In the genomic region with DNA sequence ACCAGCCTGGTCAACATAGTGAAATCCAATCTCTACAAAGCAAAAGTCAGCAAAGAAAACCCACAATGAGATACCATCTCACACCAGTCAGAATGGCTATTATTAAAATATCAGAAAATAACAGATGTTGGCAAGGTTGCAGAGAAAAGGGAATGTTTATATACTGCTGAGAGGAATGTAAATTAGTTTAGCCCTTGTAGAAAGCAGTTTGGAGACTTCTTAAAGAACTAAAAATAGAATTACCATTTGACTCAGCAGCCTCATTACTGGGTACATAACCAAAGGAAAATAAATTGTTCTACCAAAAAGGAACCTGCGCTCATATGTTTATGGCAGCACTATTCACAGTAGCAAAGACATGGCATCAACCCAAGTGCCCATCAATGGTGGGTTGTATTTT, we compare ENCODE assay signal across 29 cellular contexts. TPM values are rescaled to one million over a fixed set of nuclear protein-coding genes. Genes with fewer than 3 reads are reported as not detected.
"Had no signal": no experiment of that assay in that cellular context is flagged by ENCODE, and none has a peak within 500 bp of the region (broad histone marks: within the 10 kb centered on the region; RNA-seq: fewer than 3 reads in every experiment).

No MANE protein-coding gene starts in this region.

- H3K36me3 Mint-ChIP-seq: activated naive CD8-positive, alpha-beta T cell treated with anti-CD3 and anti-CD28 coated beads for 36 hours; natural killer cell treated with Interleukin-12 subunit alpha and Interleukin-12 subunit beta and Interleukin-15 and Interleukin-18, amount 100 ng/mL, for 72 hours had no signal

- DNase-seq: activated CD4-positive, alpha-beta memory T cell treated with anti-CD3 and anti-CD28 coated beads, Interleukin-2, amount 10 ng/mL, durations not matched to agents 7 days and 5 days; activated CD4-positive, alpha-beta T cell treated with anti-CD3 and anti-CD28 coated beads, Interleukin-2, amount 10 ng/mL, durations not matched to agents 24 days and 14 days; activated CD4-positive, CD25-positive, alpha-beta regulatory T cell treated with anti-CD3 and anti-CD28 coated beads, Interleukin-2, amount 50 U/mL, for 72 hours; activated CD8-positive, alpha-beta memory T cell treated with anti-CD3 and anti-CD28 coated beads, Interleukin-2, amount 50 U/mL, for 48 hours; activated naive CD4-positive, alpha-beta T cell treated with Interleukin-2 at 50 U/mL for 16 hours; activated naive CD8-positive, alpha-beta T cell treated with anti-CD3 and anti-CD28 coated beads for 36 hours; activated T-cell treated with anti-CD3 and anti-CD28 coated beads, Interleukin-2, amount 50 U/mL, for 24 hours; brain microvascular endothelial cell; cortex of kidney; effector memory CD8-positive, alpha-beta T cell; glutamatergic neuron; left ventricle myocardium inferior; mucosa of descending colon; right cardiac atrium; spleen; stimulated activated naive CD4-positive, alpha-beta T cell; T-helper 2 cell; tibial artery had no signal

- ATAC-seq: effector memory CD8-positive, alpha-beta T cell; mucosa of descending colon; natural killer cell treated with Interleukin-12 subunit alpha and Interleukin-12 subunit beta and Interleukin-15 and Interleukin-18, amount 100 ng/mL, for 72 hours; right cardiac atrium had no signal

- H3K9me3 ChIP-seq: ascending aorta, mucosa of descending colon, suprapubic skin, tibial artery had no signal

- H3K27ac Mint-ChIP-seq: activated CD4-positive, alpha-beta memory T cell treated with anti-CD3 and anti-CD28 coated beads, Interleukin-2, amount 10 ng/mL, durations not matched to agents 7 days and 5 days; activated CD4-positive, alpha-beta T cell treated with anti-CD3 and anti-CD28 coated beads, Interleukin-2, amount 10 ng/mL, durations not matched to agents 24 days and 14 days; activated naive CD8-positive, alpha-beta T cell treated with anti-CD3 and anti-CD28 coated beads for 36 hours; activated T-cell treated with anti-CD3 and anti-CD28 coated beads, Interleukin-2, amount 50 U/mL, for 24 hours; effector memory CD8-positive, alpha-beta T cell; natural killer cell treated with Interleukin-12 subunit alpha and Interleukin-12 subunit beta and Interleukin-15 and Interleukin-18, amount 100 ng/mL, for 72 hours had no signal

- H3K27ac ChIP-seq: ascending aorta, brain microvascular endothelial cell, left ventricle myocardium inferior, spleen, suprapubic skin, tibial artery had no signal

- H3K4me1 ChIP-seq: ascending aorta, left ventricle myocardium inferior, suprapubic skin, tibial artery had no signal

- H3K4me3 Mint-ChIP-seq: activated CD4-positive, alpha-beta memory T cell treated with anti-CD3 and anti-CD28 coated beads, Interleukin-2, amount 10 ng/mL, durations not matched to agents 7 days and 5 days; activated CD4-positive, alpha-beta T cell treated with anti-CD3 and anti-CD28 coated beads, Interleukin-2, amount 10 ng/mL, durations not matched to agents 24 days and 14 days; activated naive CD8-positive, alpha-beta T cell treated with anti-CD3 and anti-CD28 coated beads for 36 hours; activated T-cell treated with anti-CD3 and anti-CD28 coated beads, Interleukin-2, amount 50 U/mL, for 24 hours; effector memory CD8-positive, alpha-beta T cell; natural killer cell treated with Interleukin-12 subunit alpha and Interleukin-12 subunit beta and Interleukin-15 and Interleukin-18, amount 100 ng/mL, for 72 hours had no signal

- H3K36me3 ChIP-seq: ascending aorta, brain microvascular endothelial cell, left ventricle myocardium inferior, spleen, suprapubic skin, tibial artery had no signal

- H3K27me3 Mint-ChIP-seq: activated CD4-positive, alpha-beta memory T cell treated with anti-CD3 and anti-CD28 coated beads, Interleukin-2, amount 10 ng/mL, durations not matched to agents 7 days and 5 days; activated naive CD8-positive, alpha-beta T cell treated with anti-CD3 and anti-CD28 coated beads for 36 hours; activated T-cell treated with anti-CD3 and anti-CD28 coated beads, Interleukin-2, amount 50 U/mL, for 24 hours; effector memory CD8-positive, alpha-beta T cell; natural killer cell treated with Interleukin-12 subunit alpha and Interleukin-12 subunit beta and Interleukin-15 and Interleukin-18, amount 100 ng/mL, for 72 hours had no signal

- H3K4me3 ChIP-seq: ascending aorta, left ventricle myocardium inferior, lung, mucosa of descending colon, spleen, suprapubic skin, tibial artery had no signal

- H3K27me3 ChIP-seq: ascending aorta, brain microvascular endothelial cell, spleen, suprapubic skin, tibial artery had no signal

- H3K9me3 Mint-ChIP-seq: activated CD4-positive, alpha-beta T cell treated with anti-CD3 and anti-CD28 coated beads, Interleukin-2, amount 10 ng/mL, durations not matched to agents 24 days and 14 days; activated naive CD8-positive, alpha-beta T cell treated with anti-CD3 and anti-CD28 coated beads for 36 hours; activated T-cell treated with anti-CD3 and anti-CD28 coated beads, Interleukin-2, amount 50 U/mL, for 24 hours; effector memory CD8-positive, alpha-beta T cell; natural killer cell treated with Interleukin-12 subunit alpha and Interleukin-12 subunit beta and Interleukin-15 and Interleukin-18, amount 100 ng/mL, for 72 hours had no signal

RNA-seq across cellular contexts. Expression of a gene that starts 16.7 kb away (rescaled TPM):
- total RNA-seq: activated CD4-positive, alpha-beta T cell treated with anti-CD3 and anti-CD28 coated beads, Interleukin-2, amount 10 ng/mL, durations not matched to agents 24 days and 14 days; activated naive CD8-positive, alpha-beta T cell treated with anti-CD3 and anti-CD28 coated beads for 36 hours; ascending aorta; cardiac septum; chondrocyte; endothelial cell of umbilical vein; left ventricle myocardium inferior; mucosa of descending colon; myocyte; pulmonary artery endothelial cell; right cardiac atrium; urinary bladder had no signal
- polyA plus RNA-seq: endothelial cell of umbilical vein, esophagus, right cardiac atrium, urinary bladder had no signal
